Comparison of ENCODE assay signal across 13 cellular contexts in the genomic region with DNA sequence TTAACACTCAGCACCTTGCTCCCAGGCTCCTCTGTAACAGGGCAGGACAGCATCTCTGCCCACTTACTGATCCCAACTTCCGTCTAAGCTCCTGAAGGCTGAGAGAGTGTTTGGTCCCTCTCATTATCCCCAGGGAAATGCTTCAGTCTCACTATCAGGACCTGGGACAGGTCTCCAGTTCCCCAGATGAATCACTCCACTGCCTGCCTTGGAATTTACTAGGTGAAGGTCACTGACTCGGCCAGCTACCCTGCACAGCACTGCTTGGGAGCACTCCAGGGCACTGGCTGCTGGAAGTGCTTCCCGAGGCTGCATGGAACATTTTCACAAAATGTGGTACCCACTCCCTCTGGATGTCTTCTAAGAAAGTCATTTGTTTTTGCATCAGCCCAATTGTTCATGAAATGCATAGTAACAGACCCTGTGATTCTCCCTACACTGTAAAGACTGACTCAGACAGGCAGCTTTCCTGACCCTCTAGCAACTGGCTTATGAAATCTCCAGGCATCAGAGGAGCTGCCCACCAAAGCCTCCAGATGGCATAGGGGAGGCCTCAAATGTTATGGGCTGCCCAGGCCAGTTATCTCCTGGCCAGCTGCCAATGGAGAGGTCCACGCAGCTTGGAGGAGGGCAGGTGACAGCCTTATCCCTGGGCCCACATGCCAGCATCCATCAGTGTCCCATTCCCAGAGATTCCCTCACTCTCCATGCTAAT.
DNase-seq lines count a peak whose midpoint lies in the region; ATAC-seq, FAIRE-seq and TF ChIP-seq lines count a peak whose summit lies in the region.
"Had no signal": no experiment of that assay in that cellular context is flagged by ENCODE, and none has a peak within 500 bp of the region (broad histone marks: within the 10 kb centered on the region; RNA-seq: fewer than 3 reads in every experiment).

No MANE protein-coding gene starts in this region.

- H3K4me1 Mint-ChIP-seq in chondrocyte (ENCODE audit: low read depth): peaks cover 7% of the 10 kb centered on the region

- BruUV-seq in HepG2 (replicated peaks; lab: Mats Ljungman, UMichigan): no TSS peak

- FAIRE-seq in bronchial epithelial cell (lab: Jason Lieb, UNC) (peak; percentile 66), HepG2 (lab: Jason Lieb, UNC) (no peak)
- FAIRE-seq: keratinocyte had no signal

- no peak overlapping the region for H3K4me3 Mint-ChIP-seq in chondrocyte (ENCODE audit: unreplicated experiment)

- 27% methylated on average over 1 of the region's 4 CpGs for WGBS in HepG2 (ENCODE audit: low lambda C conversion rate)
- WGBS in suprapubic skin: 42% methylated on average over 4 of the region's 4 CpGs

- TF ChIP-seq RAD21 in HepG2 (CRISPR knock-in tag; IDR thresholded peaks at IDR 0.05): no peak

- DNase-seq in EL (peak; percentile 78), HuH-7 (ENCODE audit: low spot score) (peak; percentile 26), bronchial epithelial cell (ENCODE audit: low read depth) (no peak), HepG2 (ENCODE audit: low spot score) (no peak), chondrocyte (ENCODE audit: low spot score) (no peak), SK-N-DZ (ENCODE audit: low spot score) (no peak), suprapubic skin (ENCODE audit: low spot score in 2 of 2) (no peak)
- DNase-seq: activated CD8-positive, alpha-beta memory T cell treated with anti-CD3 and anti-CD28 coated beads for 24 hours; amniotic stem cell; NCI-H526 had no signal

- POLR2A ChIA-PET in HepG2 (lab: Yijun Ruan, JAX): no interaction called here

- CTCF ChIA-PET in HepG2 (lab: Yijun Ruan, JAX; ENCODE audit: low intra/inter-chr PET ratio, low total read pairs): no interaction called here

- no peaks in the 10 kb centered on the region for H3K27me3 Mint-ChIP-seq in chondrocyte (ENCODE audit: low read depth)

- H3K36me3 Mint-ChIP-seq in chondrocyte (ENCODE audit: low read depth): peaks cover 1% of the 10 kb centered on the region

- H3K4me1 ChIP-seq in HepG2 (ENCODE audit: insufficient read depth, low read length): no peaks in the 10 kb centered on the region
- no peaks in the 10 kb centered on the region for H3K4me1 ChIP-seq in suprapubic skin

- H3K27ac Mint-ChIP-seq in chondrocyte (ENCODE audit: unreplicated experiment): no peak overlapping the region

- ATAC-seq in HepG2 (peak; percentile 65; the same call in 2 of the 3 replicates), GM21529 (IDR thresholded peaks at IDR 0.05; ENCODE audit: unreplicated experiment) (no peak)

- TF ChIP-seq POLR2A in HepG2 (IDR thresholded peaks at IDR 0.05; ENCODE audit: insufficient read depth in 1 of 2, low read depth in 2 of 2, low read length in 2 of 2) (no peak), suprapubic skin (IDR thresholded peaks at IDR 0.05) (no peak)

- no peak overlapping the region for H3K4me2 ChIP-seq in HepG2 (ENCODE audit: low read depth, low read length)
- H3K4me2 ChIP-seq: KMS-11 had no signal

- H3K36me3 ChIP-seq in bronchial epithelial cell (ENCODE audit: control insufficient read depth, insufficient read depth, low read length): no peaks in the 10 kb centered on the region
- no peaks in the 10 kb centered on the region for H3K36me3 ChIP-seq in HepG2 (replicated peaks in 1 of 2; ENCODE audit: control insufficient read depth in 1 of 2, insufficient read depth in 2 of 2, low read length in 2 of 2)
- no peaks in the 10 kb centered on the region for H3K36me3 ChIP-seq in suprapubic skin

- TF ChIP-seq EP300 in HepG2 (IDR thresholded peaks at IDR 0.05; ENCODE audit: low read depth in 2 of 2, low read length in 2 of 2) (no peak), HepG2 (CRISPR knock-in tag; IDR thresholded peaks at IDR 0.05; ENCODE audit: borderline replicate concordance) (no peak), suprapubic skin (IDR thresholded peaks at IDR 0.05) (no peak)

- H4K20me1 ChIP-seq in HepG2 (ENCODE audit: insufficient read depth, low read length): no peaks in the 10 kb centered on the region

- H3K9me3 Mint-ChIP-seq in chondrocyte (ENCODE audit: low read depth): no peaks in the 10 kb centered on the region

- H3K27me3 ChIP-seq in bronchial epithelial cell (ENCODE audit: control insufficient read depth, insufficient read depth, low read length) (no peaks in the 10 kb centered on the region), HepG2 (ENCODE audit: control insufficient read depth in 1 of 2, insufficient read depth in 2 of 2, low read length in 2 of 2) (no peaks in the 10 kb centered on the region), suprapubic skin (no peaks in the 10 kb centered on the region)

- H3K9me3 ChIP-seq in HepG2 (ENCODE audit: low read length) (no peaks in the 10 kb centered on the region), suprapubic skin (no peaks in the 10 kb centered on the region)

- intact Hi-C loops in HepG2 (cut with micrococcal nuclease; ENCODE audit: unreplicated experiment): no loop called here

- H3K79me2 ChIP-seq in HepG2 (ENCODE audit: insufficient read depth, low read length): no peaks in the 10 kb centered on the region

- no peak for TF ChIP-seq CTCF in bronchial epithelial cell (IDR thresholded peaks at IDR 0.05; ENCODE audit: insufficient read depth, low read length, severe bottlenecking)
- no peak for TF ChIP-seq CTCF in HepG2 (CRISPR knock-in tag; IDR thresholded peaks at IDR 0.05)
- TF ChIP-seq CTCF in chondrocyte (IDR thresholded peaks at IDR 0.05): no peak
- no peak for TF ChIP-seq CTCF in suprapubic skin (IDR thresholded peaks at IDR 0.05)

- in situ Hi-C loops in HepG2 (cut with HindIII; ENCODE audit: extremely low pct_ligation_motif_present, low pct_unique_long_range_greater_than_20kb): no loop called here

- no peak overlapping the region for H3K4me3 ChIP-seq in bronchial epithelial cell (ENCODE audit: low read depth, low read length)
- no peak overlapping the region for H3K4me3 ChIP-seq in HepG2 (replicated peaks in 1 of 3; ENCODE audit: insufficient read depth in 1 of 3, low read depth in 2 of 3, low read length in 3 of 3)
- H3K4me3 ChIP-seq in suprapubic skin: no peak overlapping the region

- no peak overlapping the region for H3K9ac ChIP-seq in HepG2 (ENCODE audit: insufficient read depth, low read depth, low read length)
- H3K9ac ChIP-seq: KMS-11 had no signal

- H2AFZ ChIP-seq in HepG2 (ENCODE audit: low read length): no peak overlapping the region

- no peak overlapping the region for H3K27ac ChIP-seq in HepG2 (ENCODE audit: extremely low read length, insufficient read depth, low read length)
- H3K27ac ChIP-seq in suprapubic skin: no peak overlapping the region
- H3K27ac ChIP-seq: KMS-11 had no signal

TF ChIP-seq in HepG2, 621 proteins besides CTCF, POLR2A, EP300 and RAD21:
- TF ChIP-seq FOSL2 (CRISPR knock-in tag; IDR thresholded peaks at IDR 0.05) (peak; percentile 34; the same call in 1 of the 2 replicates), REST (IDR thresholded peaks at IDR 0.05; ENCODE audit: borderline replicate concordance in 1 of 2, low read depth in 1 of 2, low read length in 2 of 2) (peak; percentile 32 to 90), MIER3 (CRISPR knock-in tag; IDR thresholded peaks at IDR 0.05; ENCODE audit: borderline replicate concordance) (no peak), MIER2 (CRISPR knock-in tag; IDR thresholded peaks at IDR 0.05) (peak; percentile 89), SP140L (CRISPR knock-in tag; IDR thresholded peaks at IDR 0.05; ENCODE audit: borderline replicate concordance) (no peak), ZNF841 (CRISPR knock-in tag; IDR thresholded peaks at IDR 0.05; ENCODE audit: borderline replicate concordance) (no peak), NCOA2 (CRISPR knock-in tag; IDR thresholded peaks at IDR 0.05) (no peak)
- TF ChIP-seq, protein P1, sequence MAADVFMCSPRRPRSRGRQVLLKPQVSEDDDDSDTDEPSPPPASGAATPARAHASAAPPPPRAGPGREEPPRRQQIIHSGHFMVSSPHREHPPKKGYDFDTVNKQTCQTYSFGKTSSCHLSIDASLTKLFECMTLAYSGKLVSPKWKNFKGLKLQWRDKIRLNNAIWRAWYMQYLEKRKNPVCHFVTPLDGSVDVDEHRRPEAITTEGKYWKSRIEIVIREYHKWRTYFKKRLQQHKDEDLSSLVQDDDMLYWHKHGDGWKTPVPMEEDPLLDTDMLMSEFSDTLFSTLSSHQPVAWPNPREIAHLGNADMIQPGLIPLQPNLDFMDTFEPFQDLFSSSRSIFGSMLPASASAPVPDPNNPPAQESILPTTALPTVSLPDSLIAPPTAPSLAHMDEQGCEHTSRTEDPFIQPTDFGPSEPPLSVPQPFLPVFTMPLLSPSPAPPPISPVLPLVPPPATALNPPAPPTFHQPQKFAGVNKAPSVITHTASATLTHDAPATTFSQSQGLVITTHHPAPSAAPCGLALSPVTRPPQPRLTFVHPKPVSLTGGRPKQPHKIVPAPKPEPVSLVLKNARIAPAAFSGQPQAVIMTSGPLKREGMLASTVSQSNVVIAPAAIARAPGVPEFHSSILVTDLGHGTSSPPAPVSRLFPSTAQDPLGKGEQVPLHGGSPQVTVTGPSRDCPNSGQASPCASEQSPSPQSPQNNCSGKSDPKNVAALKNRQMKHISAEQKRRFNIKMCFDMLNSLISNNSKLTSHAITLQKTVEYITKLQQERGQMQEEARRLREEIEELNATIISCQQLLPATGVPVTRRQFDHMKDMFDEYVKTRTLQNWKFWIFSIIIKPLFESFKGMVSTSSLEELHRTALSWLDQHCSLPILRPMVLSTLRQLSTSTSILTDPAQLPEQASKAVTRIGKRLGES (CRISPR knock-in tag; IDR thresholded peaks at IDR 0.05; ENCODE audit: borderline replicate concordance): no peak

Comparison
In these comparisons a context has a peak if more than half of its experiments do, and no peak if none do; other contexts are left out.
1. DNase-seq: peak in EL (single experiment) and HuH-7 (single experiment); none in bronchial epithelial cell (single experiment), HepG2 (single experiment), chondrocyte (single experiment), SK-N-DZ (single experiment) and suprapubic skin (0 of 2).